18 cellular contexts compared by ENCODE assay signal in genomic region chr11:8261316-8261715, GRCh38. TPM values are rescaled to one million over a fixed set of nuclear protein-coding genes. Genes with fewer than 3 reads are reported as not detected.
DNase-seq lines count a peak whose midpoint lies in the region; ATAC-seq and TF ChIP-seq lines count a peak whose summit lies in the region.
"Had no signal": no experiment of that assay in that cellular context is flagged by ENCODE, and none has a peak within 500 bp of the region (broad histone marks: within the 10 kb centered on the region; RNA-seq: fewer than 3 reads in every experiment).

No MANE protein-coding gene starts in this region.

- no peak overlapping the region for H3K27ac Mint-ChIP-seq in CD14-positive monocyte
- H3K27ac Mint-ChIP-seq in T-helper 17 cell, result no peak overlapping the region

- ATAC-seq in T-helper 17 cell (no peak), HG03196 (IDR thresholded peaks at IDR 0.05; ENCODE audit: unreplicated experiment) (no peak)

- no peak for TF ChIP-seq POLR2A in spleen (IDR thresholded peaks at IDR 0.05)

- H3K36me3 Mint-ChIP-seq in CD14-positive monocyte, result peaks cover 0 to 2% of the 10 kb centered on the region in 2 donors
- no peaks in the 10 kb centered on the region for H3K36me3 Mint-ChIP-seq in T-helper 17 cell (ENCODE audit: low read depth)

- H3K36me3 ChIP-seq in spleen, result no peaks in the 10 kb centered on the region

- H3K9me3 ChIP-seq in T-helper 17 cell (ENCODE audit: control insufficient read depth, low read length, poor library complexity, severe bottlenecking), result no peaks in the 10 kb centered on the region
- H3K9me3 ChIP-seq in spleen, result no peaks in the 10 kb centered on the region
- H3K9me3 ChIP-seq: Caco-2 had no signal

- peaks cover 26% of the 10 kb centered on the region for H3K4me1 Mint-ChIP-seq in CD14-positive monocyte
- peaks cover 11% of the 10 kb centered on the region for H3K4me1 Mint-ChIP-seq in T-helper 17 cell

- H3K27me3 Mint-ChIP-seq in CD14-positive monocyte (ENCODE audit: low read depth in 3 of 3) (peaks cover 77 to 84% (median 77%) of the 10 kb centered on the region in 3 donors), T-helper 17 cell (peaks cover 76% of the 10 kb centered on the region)

- peaks cover 0 to 10% (median 0%) of the 10 kb centered on the region in 7 donors for H3K9me3 Mint-ChIP-seq in CD14-positive monocyte

- peaks cover 8 to 25% (median 20%) of the 10 kb centered on the region in 6 donors for H3K4me1 ChIP-seq in spleen
- H3K4me1 ChIP-seq: Caco-2 had no signal

- no peak overlapping the region for H3K4me3 ChIP-seq in spleen

- WGBS in spleen, 5 donors, result 92 to 100% (median 94%) methylated on average over 1 to 2 of the region's 2 CpGs

- intact Hi-C loops in CD14-positive monocyte (cut with micrococcal nuclease) (loop anchor here in 1 of 2 donors (5.0 to 10.0 kb wide), 2 partner anchors 34 to 67 kb away; no protein-coding TSS in a partner anchor), spleen (cut with DNase I; ENCODE audit: low total_unique reads) (no loop called here)

- H3K4me3 Mint-ChIP-seq in CD14-positive monocyte, result peak overlapping the region in 1 of 2 donors; percentile 82
- peak overlapping the region; percentile 36 for H3K4me3 Mint-ChIP-seq in T-helper 17 cell

- TF ChIP-seq CTCF in CD14-positive monocyte (IDR thresholded peaks at IDR 0.05) (no peak), spleen (IDR thresholded peaks at IDR 0.05 in 8 of 11, conservative IDR thresholded peaks at IDR 0.05 in 3 of 11) (no peak)

- H3K27me3 ChIP-seq in spleen (replicated peaks in 1 of 7), result peaks cover 0 to 75% (median 34%) of the 10 kb centered on the region in 7 donors

- DNase-seq in CD14-positive monocyte (ENCODE audit: low spot score), result peak; percentile 21
- no peak for DNase-seq in T-helper 17 cell
- DNase-seq in mesenteric fat pad (ENCODE audit: low spot score), result peak; percentile 45
- peak; percentile 37 for DNase-seq in spleen
- DNase-seq in COLO668 (lab: John Stamatoyannopoulos, UW; ENCODE audit: unreplicated experiment), result no peak
- DNase-seq in NCI-H2029 treated with DMSO at 0.1 percent for 48 hours (lab: John Stamatoyannopoulos, UW), result no peak
- DNase-seq: ACHN, AML-193, DMS153, H7, IMR-90, Karpas-422, MM.1S, NCI-H1092 treated with DMSO at 0.1 percent for 48 hours, NCI-H510A treated with DMSO at 0.1 percent for 48 hours had no signal

- no peak overlapping the region for H3K27ac ChIP-seq in spleen

RNA-seq across cellular contexts. Expression of gene LMO1, which starts 2.4 kb away (rescaled TPM):
- polyA plus RNA-seq in CD14-positive monocyte, result not detected
- total RNA-seq in T-helper 17 cell, result not detected
- not detected for total RNA-seq in mesenteric fat pad
- total RNA-seq in spleen, result 1 to 10 TPM in 2 of 7 donors, under 1 TPM in 1, not detected in 4; 0.57 to 1.0 (median 1.0) TPM
- under 1 TPM in 2 of 3 donors, not detected in 1; 0.17 to 0.20 TPM for polyA plus RNA-seq in spleen
- total RNA-seq: Caco-2, HT-29, IMR-90 had no signal
- polyA plus RNA-seq: IMR-90 had no signal

Comparison
In these comparisons a context has a peak if more than half of its experiments do, and no peak if none do; other contexts are left out.
1. DNase-seq: peak in CD14-positive monocyte (single experiment), mesenteric fat pad (single experiment) and spleen (single experiment); none in T-helper 17 cell (0 of 3), COLO668 (single experiment) and NCI-H2029 treated with DMSO at 0.1 percent for 48 hours (single experiment).